18 cellular contexts compared by ENCODE assay signal in genomic region chr20:24755411-24755922, GRCh38.
DNase-seq lines count a peak whose midpoint lies in the region; ATAC-seq, FAIRE-seq and TF ChIP-seq lines count a peak whose summit lies in the region.
"Had no signal": no experiment of that assay in that cellular context is flagged by ENCODE, and none has a peak within 500 bp of the region (broad histone marks: within the 10 kb centered on the region; RNA-seq: fewer than 3 reads in every experiment).

No MANE protein-coding gene starts in this region.

- H3K36me3 Mint-ChIP-seq in stimulated activated naive B cell treated with anti-CD40 and anti-IgM and Interleukin-4, amounts not matched to agents 10 μg/mL and 1 μg/mL and 100 μg/mL, for 72 hours: no peaks in the 10 kb centered on the region

- H3K4me3 ChIP-seq in kidney epithelial cell (ENCODE audit: low read depth, low read length): no peak overlapping the region
- H3K4me3 ChIP-seq: adrenal gland, ovary, tibial artery had no signal

- FAIRE-seq in RCC 7860 (lab: Jason Lieb, UNC): peak; percentile 86

- intact Hi-C loops in sciatic nerve (cut with DNase I): loop anchor here (10.0 kb wide), 1 partner anchor 59 kb away; no protein-coding TSS in a partner anchor

- no peaks in the 10 kb centered on the region for H3K9me3 Mint-ChIP-seq in stimulated activated naive B cell treated with anti-CD40 and anti-IgM and Interleukin-4, amounts not matched to agents 10 μg/mL and 1 μg/mL and 100 μg/mL, for 72 hours
- H3K9me3 Mint-ChIP-seq: activated T-cell treated with anti-CD3 and anti-CD28 coated beads, Interleukin-2, amount 50 U/mL, for 72 hours; T-helper 2 cell treated with Interferon-gamma antibody and Interleukin-4, amounts not matched to agents 5 μg/mL and 100 μg/mL, for 36 hours had no signal

- peak; percentile 89 for ATAC-seq in sciatic nerve
- ATAC-seq in stimulated activated naive B cell treated with anti-CD40 and anti-IgM and Interleukin-4, amounts not matched to agents 10 μg/mL and 1 μg/mL and 100 μg/mL, for 72 hours (replicated peaks): no peak
- ATAC-seq: activated T-cell treated with anti-CD3 and anti-CD28 coated beads, Interleukin-2, amount 50 U/mL, for 72 hours had no signal

- H3K27ac Mint-ChIP-seq in stimulated activated naive B cell treated with anti-CD40 and anti-IgM and Interleukin-4, amounts not matched to agents 10 μg/mL and 1 μg/mL and 100 μg/mL, for 72 hours: no peak overlapping the region
- H3K27ac Mint-ChIP-seq: activated T-cell treated with anti-CD3 and anti-CD28 coated beads, Interleukin-2, amount 50 U/mL, for 72 hours; T-helper 2 cell treated with Interferon-gamma antibody and Interleukin-4, amounts not matched to agents 5 μg/mL and 100 μg/mL, for 36 hours had no signal

- TF ChIP-seq CTCF in kidney epithelial cell (IDR thresholded peaks at IDR 0.05; ENCODE audit: insufficient read depth, low read length, poor library complexity, severe bottlenecking): no peak

- no peaks in the 10 kb centered on the region for H3K36me3 ChIP-seq in kidney epithelial cell (ENCODE audit: control insufficient read depth, insufficient read depth, low read length)
- H3K36me3 ChIP-seq: adrenal gland, ovary, tibial artery had no signal

- DNase-seq in DMS 273 treated with DMSO at 0.1 percent for 48 hours (lab: John Stamatoyannopoulos, UW) (peak; percentile 24), RCC 7860 (ENCODE audit: low spot score) (peak; percentile 39), kidney epithelial cell (ENCODE audit: low read depth) (peak; percentile 55), sciatic nerve (ENCODE audit: low spot score) (peak; percentile 8), cerebellar nuclear complex (lab: John Stamatoyannopoulos, UW) (no peak), mucosa of gallbladder (ENCODE audit: low spot score) (no peak), NOMO-1 treated with dmso at 0.1 percent for 144 hours (lab: John Stamatoyannopoulos, UW; ENCODE audit: unreplicated experiment) (no peak)
- DNase-seq in stimulated activated naive B cell treated with anti-CD40 and anti-IgM and Interleukin-4, amounts not matched to agents 10 μg/mL and 1 μg/mL and 100 μg/mL, for 72 hours: no peak
- DNase-seq: activated CD4-positive, alpha-beta T cell treated with anti-CD3 and anti-CD28 coated beads for 4 hours; activated T-cell treated with anti-CD3 and anti-CD28 coated beads, Interleukin-2, amount 50 U/mL, for 72 hours; cortex of kidney; DMS79 treated with DMSO at 0.1 percent for 48 hours; mesendoderm; NCI-H1417 treated with DMSO at 0.1 percent for 48 hours; ovary had no signal

- H3K4me3 Mint-ChIP-seq in stimulated activated naive B cell treated with anti-CD40 and anti-IgM and Interleukin-4, amounts not matched to agents 10 μg/mL and 1 μg/mL and 100 μg/mL, for 72 hours: no peak overlapping the region
- H3K4me3 Mint-ChIP-seq: activated T-cell treated with anti-CD3 and anti-CD28 coated beads, Interleukin-2, amount 50 U/mL, for 72 hours; T-helper 2 cell treated with Interferon-gamma antibody and Interleukin-4, amounts not matched to agents 5 μg/mL and 100 μg/mL, for 36 hours had no signal

- no peaks in the 10 kb centered on the region for H3K4me1 Mint-ChIP-seq in stimulated activated naive B cell treated with anti-CD40 and anti-IgM and Interleukin-4, amounts not matched to agents 10 μg/mL and 1 μg/mL and 100 μg/mL, for 72 hours

- peaks cover 0 to 4% of the 10 kb centered on the region in 2 donors for H3K27me3 Mint-ChIP-seq in stimulated activated naive B cell treated with anti-CD40 and anti-IgM and Interleukin-4, amounts not matched to agents 10 μg/mL and 1 μg/mL and 100 μg/mL, for 72 hours

- H3K27me3 ChIP-seq in kidney epithelial cell (ENCODE audit: control insufficient read depth, insufficient read depth, low read length): no peaks in the 10 kb centered on the region
- H3K27me3 ChIP-seq: adrenal gland, ovary had no signal

Comparison
In these comparisons a context has a peak if more than half of its experiments do, and no peak if none do; other contexts are left out.
1. DNase-seq: peak in DMS 273 treated with DMSO at 0.1 percent for 48 hours (single experiment), RCC 7860 (single experiment), kidney epithelial cell (single experiment) and sciatic nerve (single experiment); none in cerebellar nuclear complex (0 of 2), mucosa of gallbladder (single experiment), stimulated activated naive B cell treated with anti-CD40 and anti-IgM and Interleukin-4, amounts not matched to agents 10 μg/mL and 1 μg/mL and 100 μg/mL, for 72 hours (single experiment) and NOMO-1 treated with dmso at 0.1 percent for 144 hours (single experiment).